Comparison of ENCODE assay signal across 1 cellular context in genomic region chr1:180837025-180837424, GRCh38.
TF ChIP-seq lines count a peak whose summit lies in the region.

No MANE protein-coding gene starts in this region.

TF ChIP-seq in GM12878, 131 proteins besides CTCF, POLR2A, EP300 and RAD21:
- TF ChIP-seq, protein P1, sequence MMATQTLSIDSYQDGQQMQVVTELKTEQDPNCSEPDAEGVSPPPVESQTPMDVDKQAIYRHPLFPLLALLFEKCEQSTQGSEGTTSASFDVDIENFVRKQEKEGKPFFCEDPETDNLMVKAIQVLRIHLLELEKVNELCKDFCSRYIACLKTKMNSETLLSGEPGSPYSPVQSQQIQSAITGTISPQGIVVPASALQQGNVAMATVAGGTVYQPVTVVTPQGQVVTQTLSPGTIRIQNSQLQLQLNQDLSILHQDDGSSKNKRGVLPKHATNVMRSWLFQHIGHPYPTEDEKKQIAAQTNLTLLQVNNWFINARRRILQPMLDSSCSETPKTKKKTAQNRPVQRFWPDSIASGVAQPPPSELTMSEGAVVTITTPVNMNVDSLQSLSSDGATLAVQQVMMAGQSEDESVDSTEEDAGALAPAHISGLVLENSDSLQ (IDR thresholded peaks at IDR 0.05) = 0 out of 2 replicates have a peak, but pooled peaks have one; percentile 12
- TF ChIP-seq IRF4 (IDR thresholded peaks at IDR 0.05; ENCODE audit: low read depth, low read length) (no peak), FOXK2 (IDR thresholded peaks at IDR 0.05) (no peak)
